ENCODE assay signal across 22 cellular contexts in the genomic region with DNA sequence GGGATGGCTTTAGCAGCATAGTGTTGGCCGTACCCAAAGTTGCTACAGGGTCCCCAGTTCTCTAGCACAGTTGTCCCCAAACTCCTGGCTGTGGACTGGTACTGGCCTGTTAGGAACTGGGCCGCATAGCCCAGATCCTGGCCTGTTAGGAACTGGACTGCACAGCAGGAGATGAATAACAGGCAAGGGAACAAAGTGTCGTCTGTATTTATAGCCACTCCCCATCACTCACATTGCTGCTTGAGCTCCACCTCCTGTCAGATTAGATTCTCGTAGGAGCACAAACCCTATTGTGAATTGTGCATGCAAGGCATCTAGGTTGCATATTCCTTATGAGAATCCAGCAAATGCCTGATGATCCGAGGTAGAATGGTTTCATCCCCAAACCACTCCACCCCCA.
"Had no signal": no experiment of that assay in that cellular context is flagged by ENCODE, and none has a peak within 500 bp of the region (broad histone marks: within the 10 kb centered on the region; RNA-seq: fewer than 3 reads in every experiment).

No MANE protein-coding gene starts in this region.

- ATAC-seq: activated CD4-positive, CD25-positive, alpha-beta regulatory T cell treated with anti-CD3 and anti-CD28 coated beads, Interleukin-2, amount 50 U/mL, for 24 hours; activated CD8-positive, alpha-beta T cell treated with anti-CD3 and anti-CD28 coated beads for 36 hours; SK-N-SH treated with all-trans-retinoic acid at 6 μM for 48 hours had no signal

- DNase-seq: activated CD4-positive, alpha-beta T cell treated with anti-CD3 and anti-CD28 coated beads for 4 hours; activated CD8-positive, alpha-beta memory T cell treated with anti-CD3 and anti-CD28 coated beads, Interleukin-2, amount 50 U/mL, for 4 hours; activated gamma-delta T cell treated with Interleukin-2 at 50 U/mL for 16 hours; activated naive CD4-positive, alpha-beta T cell treated with anti-CD3 and anti-CD28 coated beads, Interleukin-2, amount 10 ng/mL, durations not matched to agents 7 days and 5 days; activated naive CD8-positive, alpha-beta T cell treated with anti-CD3 and anti-CD28 coated beads for 36 hours; activated T-cell treated with anti-CD3 and anti-CD28 coated beads, Interleukin-2, amount 50 U/mL, for 72 hours; brain microvascular endothelial cell; MG63; MV-4-11; NCI-H1105; NCI-H1436 treated with DMSO at 0.1 percent for 48 hours; NCI-H187 treated with DMSO at 0.1 percent for 48 hours; NCI-H2081 treated with DMSO at 0.1 percent for 48 hours; NCI-H446; NCI-H524; Peyer's patch; Right ventricle myocardium superior; SJCRH30; SW 1271 had no signal
